In genomic region chr2:239802101-239802649, GRCh38 we compare ENCODE assay signal across 1 cellular context.
TF ChIP-seq lines count a peak whose summit lies in the region.

No MANE protein-coding gene starts in this region.

TF ChIP-seq in WTC11, 78 proteins besides CTCF, POLR2A, EP300 and RAD21 (continued from another document):
- no peak for TF ChIP-seq ATF6 (CRISPR knock-in tag; IDR thresholded peaks at IDR 0.05)
- no peak for TF ChIP-seq CREB1 (CRISPR knock-in tag; IDR thresholded peaks at IDR 0.05)
- TF ChIP-seq AR (CRISPR knock-in tag; IDR thresholded peaks at IDR 0.05): no peak
- TF ChIP-seq GTF2I (CRISPR knock-in tag; conservative IDR thresholded peaks at IDR 0.05): no peak
- TF ChIP-seq, protein P1, sequence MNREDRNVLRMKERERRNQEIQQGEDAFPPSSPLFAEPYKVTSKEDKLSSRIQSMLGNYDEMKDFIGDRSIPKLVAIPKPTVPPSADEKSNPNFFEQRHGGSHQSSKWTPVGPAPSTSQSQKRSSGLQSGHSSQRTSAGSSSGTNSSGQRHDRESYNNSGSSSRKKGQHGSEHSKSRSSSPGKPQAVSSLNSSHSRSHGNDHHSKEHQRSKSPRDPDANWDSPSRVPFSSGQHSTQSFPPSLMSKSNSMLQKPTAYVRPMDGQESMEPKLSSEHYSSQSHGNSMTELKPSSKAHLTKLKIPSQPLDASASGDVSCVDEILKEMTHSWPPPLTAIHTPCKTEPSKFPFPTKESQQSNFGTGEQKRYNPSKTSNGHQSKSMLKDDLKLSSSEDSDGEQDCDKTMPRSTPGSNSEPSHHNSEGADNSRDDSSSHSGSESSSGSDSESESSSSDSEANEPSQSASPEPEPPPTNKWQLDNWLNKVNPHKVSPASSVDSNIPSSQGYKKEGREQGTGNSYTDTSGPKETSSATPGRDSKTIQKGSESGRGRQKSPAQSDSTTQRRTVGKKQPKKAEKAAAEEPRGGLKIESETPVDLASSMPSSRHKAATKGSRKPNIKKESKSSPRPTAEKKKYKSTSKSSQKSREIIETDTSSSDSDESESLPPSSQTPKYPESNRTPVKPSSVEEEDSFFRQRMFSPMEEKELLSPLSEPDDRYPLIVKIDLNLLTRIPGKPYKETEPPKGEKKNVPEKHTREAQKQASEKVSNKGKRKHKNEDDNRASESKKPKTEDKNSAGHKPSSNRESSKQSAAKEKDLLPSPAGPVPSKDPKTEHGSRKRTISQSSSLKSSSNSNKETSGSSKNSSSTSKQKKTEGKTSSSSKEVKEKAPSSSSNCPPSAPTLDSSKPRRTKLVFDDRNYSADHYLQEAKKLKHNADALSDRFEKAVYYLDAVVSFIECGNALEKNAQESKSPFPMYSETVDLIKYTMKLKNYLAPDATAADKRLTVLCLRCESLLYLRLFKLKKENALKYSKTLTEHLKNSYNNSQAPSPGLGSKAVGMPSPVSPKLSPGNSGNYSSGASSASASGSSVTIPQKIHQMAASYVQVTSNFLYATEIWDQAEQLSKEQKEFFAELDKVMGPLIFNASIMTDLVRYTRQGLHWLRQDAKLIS (CRISPR knock-in tag; IDR thresholded peaks at IDR 0.05; ENCODE audit: borderline replicate concordance): no peak
- TF ChIP-seq FOXJ3 (CRISPR knock-in tag; IDR thresholded peaks at IDR 0.05; ENCODE audit: borderline replicate concordance): no peak
- no peak for TF ChIP-seq ZNF281 (CRISPR knock-in tag; IDR thresholded peaks at IDR 0.05)
